In the genomic region with DNA sequence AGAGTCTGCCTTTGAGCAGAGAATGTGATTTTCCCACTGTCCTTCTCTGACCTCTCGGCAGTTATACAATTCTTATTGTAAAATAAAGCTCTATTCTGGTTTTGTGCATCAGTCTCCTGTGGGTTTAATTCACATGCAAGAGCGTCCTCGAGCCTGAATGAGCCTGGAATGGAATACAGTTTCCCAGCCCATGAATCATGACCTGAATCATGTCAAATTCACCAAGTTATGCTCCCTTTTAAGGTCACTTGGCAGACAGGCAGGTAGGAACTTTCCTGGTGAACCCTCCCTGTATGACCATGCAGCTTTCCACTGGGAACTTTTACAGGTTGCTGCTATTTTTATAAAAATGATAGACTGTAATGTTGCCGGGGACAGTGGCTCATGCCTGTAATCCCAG, we compare ENCODE assay signal across 15 cellular contexts.
"Had no signal": no experiment of that assay in that cellular context is flagged by ENCODE, and none has a peak within 500 bp of the region (broad histone marks: within the 10 kb centered on the region; RNA-seq: fewer than 3 reads in every experiment).

No MANE protein-coding gene starts in this region.

- H3K4me1 ChIP-seq: breast epithelium, psoas muscle had no signal

- H3K4me3 ChIP-seq: breast epithelium, psoas muscle had no signal

- H3K27ac ChIP-seq: breast epithelium, psoas muscle had no signal

- DNase-seq: activated CD4-positive, alpha-beta T cell treated with anti-CD3 and anti-CD28 coated beads, Interleukin-2, amount 50 U/mL, for 1 hour; activated effector memory CD4-positive, alpha-beta T cell treated with Interleukin-2 at 50 U/mL for 16 hours; amygdala; hypothalamus; left colon; natural killer cell; occipital lobe; psoas muscle; stimulated activated CD4-positive, alpha-beta T cell treated with anti-CD3 and anti-CD28 coated beads, Interleukin-2, amount 100 ng/mL, for 24 hours; stimulated activated naive CD4-positive, alpha-beta T cell; substantia nigra; trophoblast cell had no signal

- H3K4me3 Mint-ChIP-seq: natural killer cell had no signal

- H3K36me3 ChIP-seq: breast epithelium had no signal

- H3K27me3 ChIP-seq: breast epithelium had no signal

- H3K4me1 Mint-ChIP-seq: natural killer cell had no signal

- H3K36me3 Mint-ChIP-seq: activated naive CD4-positive, alpha-beta T cell treated with anti-CD3 and anti-CD28 coated beads, Interleukin-2, amount 50 U/mL, for 72 hours; natural killer cell had no signal

- ATAC-seq: activated naive CD4-positive, alpha-beta T cell treated with anti-CD3 and anti-CD28 coated beads, Interleukin-2, amount 50 U/mL, for 72 hours; left colon; natural killer cell; psoas muscle; sciatic nerve had no signal

- H3K9me3 ChIP-seq: breast epithelium, psoas muscle had no signal

- H3K27ac Mint-ChIP-seq: activated naive CD4-positive, alpha-beta T cell treated with anti-CD3 and anti-CD28 coated beads, Interleukin-2, amount 50 U/mL, for 72 hours; natural killer cell had no signal

- H3K9me3 Mint-ChIP-seq: activated naive CD4-positive, alpha-beta T cell treated with anti-CD3 and anti-CD28 coated beads, Interleukin-2, amount 50 U/mL, for 72 hours; natural killer cell had no signal
